ENCODE assay signal across 21 cellular contexts in the genomic region with DNA sequence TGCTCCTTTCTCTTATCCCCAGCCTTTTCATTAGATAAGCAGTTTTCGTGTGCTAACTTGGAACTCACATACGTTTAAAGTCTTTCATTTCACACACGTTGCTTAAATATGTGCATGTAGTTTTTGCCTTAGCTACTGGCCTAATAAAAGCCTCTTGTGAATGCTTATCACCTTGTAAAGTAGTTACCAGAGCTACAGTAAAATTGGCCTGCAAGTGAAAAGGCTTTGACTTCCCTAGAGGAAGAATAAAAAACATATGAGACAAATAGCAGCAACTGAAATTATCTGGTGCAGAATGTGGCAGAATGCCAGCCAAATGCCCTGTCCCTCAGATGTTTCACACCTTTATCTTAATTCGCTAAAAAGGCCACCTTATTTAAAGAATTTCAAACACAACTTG. TPM values are rescaled to one million over a fixed set of nuclear protein-coding genes. Genes with fewer than 3 reads are reported as not detected.
A peak's percentile ranks its signal among the peaks of the same experiment; 100 is the strongest.
DNase-seq lines count a peak whose midpoint lies in the region; ATAC-seq, FAIRE-seq and TF ChIP-seq lines count a peak whose summit lies in the region.
"Had no signal": no experiment of that assay in that cellular context is flagged by ENCODE, and none has a peak within 500 bp of the region (broad histone marks: within the 10 kb centered on the region; RNA-seq: fewer than 3 reads in every experiment).

No MANE protein-coding gene starts in this region.

- no peaks in the 10 kb centered on the region for H3K9me3 Mint-ChIP-seq in activated naive CD8-positive, alpha-beta T cell treated with anti-CD3 and anti-CD28 coated beads, Interleukin-2, amount 50 U/mL, for 24 hours
- H3K9me3 Mint-ChIP-seq: IgD-negative memory B cell had no signal

- intact Hi-C loops in heart left ventricle (cut with DNase I): loop anchor here in 3 of 10 donors (5.0 kb wide), 2 partner anchors 44 to 59 kb away; no protein-coding TSS in a partner anchor
- intact Hi-C loops in OCI-LY7 (cut with micrococcal nuclease; ENCODE audit: unreplicated experiment): no loop called here

- FAIRE-seq in GM12892 (lab: Jason Lieb, UNC): peak; percentile 50
- FAIRE-seq: GM12878, pancreas, RCC 7860 had no signal

- H3K27me3 ChIP-seq in BLaER1: no peaks in the 10 kb centered on the region
- H3K27me3 ChIP-seq in heart left ventricle: no peaks in the 10 kb centered on the region
- no peaks in the 10 kb centered on the region for H3K27me3 ChIP-seq in SJCRH30
- H3K27me3 ChIP-seq: esophagus muscularis mucosa, pancreas had no signal

- no peaks in the 10 kb centered on the region for H4K20me1 ChIP-seq in BLaER1
- no peaks in the 10 kb centered on the region for H4K20me1 ChIP-seq in OCI-LY7 (ENCODE audit: insufficient read depth, low read length)

- no peak for DNase-seq in GM12892 (ENCODE audit: insufficient read length)
- DNase-seq in NCI-H2196 treated with DMSO at 0.1 percent for 48 hours (lab: John Stamatoyannopoulos, UW; ENCODE audit: unreplicated experiment): peak; percentile 25
- no peak for DNase-seq in heart left ventricle
- no peak for DNase-seq in activated naive CD8-positive, alpha-beta T cell treated with anti-CD3 and anti-CD28 coated beads, Interleukin-2, amount 50 U/mL, for 24 hours
- DNase-seq in SJCRH30: no peak
- no peak for DNase-seq in OCI-LY7 (ENCODE audit: low spot score)
- DNase-seq: activated CD4-positive, alpha-beta T cell treated with anti-CD3 and anti-CD28 coated beads for 4 hours; activated CD8-positive, alpha-beta memory T cell treated with anti-CD3 and anti-CD28 coated beads, Interleukin-2, amount 50 U/mL, for 4 hours; activated effector memory CD4-positive, alpha-beta T cell treated with anti-CD3 and anti-CD28 coated beads, Interleukin-2, amount 50 U/mL, for 16 hours; caudate nucleus; GDM1; NCI-H82; pancreas; stimulated activated CD4-positive, alpha-beta T cell treated with anti-CD3 and anti-CD28 coated beads, Interleukin-4, amount 100 ng/mL, for 24 hours had no signal

- no peak overlapping the region for H3K4me3 Mint-ChIP-seq in activated naive CD8-positive, alpha-beta T cell treated with anti-CD3 and anti-CD28 coated beads, Interleukin-2, amount 50 U/mL, for 24 hours

- H3K9me2 ChIP-seq in OCI-LY7 (ENCODE audit: insufficient read depth, low read length): no peaks in the 10 kb centered on the region

- H3K27ac ChIP-seq in BLaER1 (no peak overlapping the region), heart left ventricle (peak overlapping the region in 6 of 12 donors; percentile 11 to 64 (median 46)), SJCRH30 (no peak overlapping the region), OCI-LY7 (ENCODE audit: low read depth, low read length, poor library complexity, severe bottlenecking) (no peak overlapping the region)
- H3K27ac ChIP-seq: esophagus muscularis mucosa, pancreas, skin epidermis had no signal

- TF ChIP-seq CTCF in heart left ventricle (IDR thresholded peaks at IDR 0.05): no peak
- no peak for TF ChIP-seq CTCF in OCI-LY7 (conservative IDR thresholded peaks at IDR 0.05; ENCODE audit: low read length)

- no peak overlapping the region for H3K27ac Mint-ChIP-seq in activated naive CD8-positive, alpha-beta T cell treated with anti-CD3 and anti-CD28 coated beads, Interleukin-2, amount 50 U/mL, for 24 hours
- H3K27ac Mint-ChIP-seq: IgD-negative memory B cell had no signal

- H2AFZ ChIP-seq in OCI-LY7 (ENCODE audit: low read length): no peak overlapping the region

- H3K9me3 ChIP-seq in BLaER1 (no peaks in the 10 kb centered on the region), heart left ventricle (no peaks in the 10 kb centered on the region), SJCRH30 (replicated peaks) (no peaks in the 10 kb centered on the region), OCI-LY7 (ENCODE audit: low read length) (no peaks in the 10 kb centered on the region)
- H3K9me3 ChIP-seq: esophagus muscularis mucosa, pancreas had no signal

- TF ChIP-seq POLR2A in GM12892 (IDR thresholded peaks at IDR 0.05; ENCODE audit: low read depth, low read length) (no peak), heart left ventricle (IDR thresholded peaks at IDR 0.05) (no peak)

- H3K4me2 ChIP-seq in BLaER1 (peak overlapping the region; percentile 45), OCI-LY7 (ENCODE audit: low read length) (no peak overlapping the region)

- H3K27me3 Mint-ChIP-seq in activated naive CD8-positive, alpha-beta T cell treated with anti-CD3 and anti-CD28 coated beads, Interleukin-2, amount 50 U/mL, for 24 hours: no peaks in the 10 kb centered on the region
- H3K27me3 Mint-ChIP-seq: IgD-negative memory B cell had no signal

- no TSS peak for BruUV-seq in OCI-LY7 (replicated peaks; lab: Mats Ljungman, UMichigan)

- CTCF ChIA-PET in OCI-LY7 (lab: Charles Lee; ENCODE audit: unreplicated experiment): no interaction called here

- H3K36me3 Mint-ChIP-seq in activated naive CD8-positive, alpha-beta T cell treated with anti-CD3 and anti-CD28 coated beads, Interleukin-2, amount 50 U/mL, for 24 hours (ENCODE audit: low read depth): peaks cover 4% of the 10 kb centered on the region

- peaks cover 8% of the 10 kb centered on the region for H3K4me1 Mint-ChIP-seq in activated naive CD8-positive, alpha-beta T cell treated with anti-CD3 and anti-CD28 coated beads, Interleukin-2, amount 50 U/mL, for 24 hours

- 22 to 32% (median 25%) methylated on average over 4 of the region's 4 CpGs for whole genome bisulfite sequencing in heart left ventricle, 4 donors

- ATAC-seq in heart left ventricle: peak; percentile 44 to 69 (median 58)
- ATAC-seq in activated naive CD8-positive, alpha-beta T cell treated with anti-CD3 and anti-CD28 coated beads, Interleukin-2, amount 50 U/mL, for 24 hours: no peak
- ATAC-seq: HCT116, pancreas had no signal

- no peaks in the 10 kb centered on the region for H3K36me3 ChIP-seq in BLaER1
- H3K36me3 ChIP-seq in heart left ventricle: no peaks in the 10 kb centered on the region
- no peaks in the 10 kb centered on the region for H3K36me3 ChIP-seq in SJCRH30
- no peaks in the 10 kb centered on the region for H3K36me3 ChIP-seq in OCI-LY7 (ENCODE audit: insufficient read depth, low read length)
- H3K36me3 ChIP-seq: esophagus muscularis mucosa, pancreas had no signal

- H3K4me3 ChIP-seq in BLaER1: no peak overlapping the region
- no peak overlapping the region for H3K4me3 ChIP-seq in heart left ventricle
- no peak overlapping the region for H3K4me3 ChIP-seq in SJCRH30
- no peak overlapping the region for H3K4me3 ChIP-seq in OCI-LY7 (ENCODE audit: low read depth, low read length, poor library complexity, severe bottlenecking)
- H3K4me3 ChIP-seq: esophagus muscularis mucosa, GM12878, pancreas, skin epidermis had no signal

- H3K4me1 ChIP-seq in BLaER1 (peaks cover 17% of the 10 kb centered on the region), heart left ventricle (peaks cover 0 to 33% (median 17%) of the 10 kb centered on the region in 12 donors), SJCRH30 (no peaks in the 10 kb centered on the region), OCI-LY7 (ENCODE audit: insufficient read depth, low read length, poor library complexity, severe bottlenecking) (no peaks in the 10 kb centered on the region)

- no peaks in the 10 kb centered on the region for H3K79me2 ChIP-seq in OCI-LY7 (ENCODE audit: insufficient read depth, low read depth, low read length)

- POLR2A ChIA-PET in OCI-LY7 (lab: Charles Lee): interaction anchor here (1.7 kb wide), 1 partner anchor 10 kb away, joined by 8 read pairs; no protein-coding TSS in a partner anchor

- no peak overlapping the region for H3K9ac ChIP-seq in BLaER1

RNA-seq across cellular contexts. Expression of a gene that starts 28.0 kb away (rescaled TPM):
- polyA plus RNA-seq in GM12892 (2012; ENCODE audit: missing spikeins): 117 TPM
- total RNA-seq in heart left ventricle (10 to 100 TPM; 19.4 to 30.9 (median 27.0) TPM), OCI-LY7 (2022) (110 and 111 TPM in 2 replicates)
- polyA plus RNA-seq in heart left ventricle: 10 to 100 TPM; 21.1 to 21.4 TPM
- 88.8 and 91.5 TPM in 2 replicates for total RNA-seq in SJCRH30 (2014; rRNA removed; shearing (Covaris generic))
- total RNA-seq in OCI-LY7 (2014; rRNA removed; shearing (Covaris generic)): 53.0 and 66.3 TPM in 2 replicates
